1 cellular context compared by ENCODE assay signal in the genomic region with DNA sequence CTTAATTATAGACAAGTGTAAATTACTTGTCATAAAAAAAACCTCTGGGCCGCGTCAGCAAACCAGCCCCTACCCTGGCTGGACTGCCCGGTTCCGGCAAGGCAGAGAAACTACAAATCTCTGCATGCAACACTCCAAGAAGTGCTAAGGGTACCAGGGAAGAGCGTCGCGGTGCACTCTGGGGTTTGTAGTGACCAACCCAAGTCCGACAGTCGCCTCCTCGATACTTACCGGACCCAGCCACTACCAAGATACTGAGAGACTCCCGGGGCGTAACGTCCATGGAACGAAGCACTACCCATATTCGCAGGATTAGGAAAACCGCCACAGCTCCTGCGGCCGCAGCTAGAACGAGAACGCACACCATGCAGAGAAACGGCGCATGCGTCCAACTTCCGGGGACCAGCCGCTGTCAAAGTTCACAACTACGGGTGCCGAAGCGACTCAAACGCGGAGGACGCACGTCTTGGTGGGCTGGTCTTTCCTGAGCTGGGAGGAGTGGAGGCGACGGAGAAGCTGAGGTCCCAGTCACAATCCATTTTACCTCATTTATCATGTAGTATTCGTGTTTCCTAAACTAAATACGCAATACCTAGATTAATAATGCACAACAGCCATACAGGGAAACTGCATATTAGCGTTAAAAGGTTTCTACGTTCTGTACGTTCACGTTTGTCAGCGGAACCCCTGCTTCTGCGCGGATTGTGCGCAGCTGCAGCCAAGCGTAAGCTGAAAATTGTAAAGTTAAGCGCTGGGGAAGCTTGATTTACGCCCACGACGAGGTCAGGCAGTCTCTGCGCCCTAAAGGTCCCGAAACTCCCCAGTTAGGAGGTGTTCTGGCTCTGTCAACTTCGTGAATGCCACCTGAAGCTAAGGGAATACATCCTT.
A peak's percentile ranks its signal among the peaks of the same experiment; 100 is the strongest.
TF ChIP-seq lines count a peak whose summit lies in the region.

A gene with protein sequence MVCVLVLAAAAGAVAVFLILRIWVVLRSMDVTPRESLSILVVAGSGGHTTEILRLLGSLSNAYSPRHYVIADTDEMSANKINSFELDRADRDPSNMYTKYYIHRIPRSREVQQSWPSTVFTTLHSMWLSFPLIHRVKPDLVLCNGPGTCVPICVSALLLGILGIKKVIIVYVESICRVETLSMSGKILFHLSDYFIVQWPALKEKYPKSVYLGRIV (minus strand): TSS at position 420 of the 888 bp plus-strand sequence. CDS start 53 bp downstream, at position 367.

TF ChIP-seq in GM12878, 131 proteins besides CTCF, POLR2A, EP300 and RAD21 (continued from another document and continues in another):
- TF ChIP-seq, protein P1, sequence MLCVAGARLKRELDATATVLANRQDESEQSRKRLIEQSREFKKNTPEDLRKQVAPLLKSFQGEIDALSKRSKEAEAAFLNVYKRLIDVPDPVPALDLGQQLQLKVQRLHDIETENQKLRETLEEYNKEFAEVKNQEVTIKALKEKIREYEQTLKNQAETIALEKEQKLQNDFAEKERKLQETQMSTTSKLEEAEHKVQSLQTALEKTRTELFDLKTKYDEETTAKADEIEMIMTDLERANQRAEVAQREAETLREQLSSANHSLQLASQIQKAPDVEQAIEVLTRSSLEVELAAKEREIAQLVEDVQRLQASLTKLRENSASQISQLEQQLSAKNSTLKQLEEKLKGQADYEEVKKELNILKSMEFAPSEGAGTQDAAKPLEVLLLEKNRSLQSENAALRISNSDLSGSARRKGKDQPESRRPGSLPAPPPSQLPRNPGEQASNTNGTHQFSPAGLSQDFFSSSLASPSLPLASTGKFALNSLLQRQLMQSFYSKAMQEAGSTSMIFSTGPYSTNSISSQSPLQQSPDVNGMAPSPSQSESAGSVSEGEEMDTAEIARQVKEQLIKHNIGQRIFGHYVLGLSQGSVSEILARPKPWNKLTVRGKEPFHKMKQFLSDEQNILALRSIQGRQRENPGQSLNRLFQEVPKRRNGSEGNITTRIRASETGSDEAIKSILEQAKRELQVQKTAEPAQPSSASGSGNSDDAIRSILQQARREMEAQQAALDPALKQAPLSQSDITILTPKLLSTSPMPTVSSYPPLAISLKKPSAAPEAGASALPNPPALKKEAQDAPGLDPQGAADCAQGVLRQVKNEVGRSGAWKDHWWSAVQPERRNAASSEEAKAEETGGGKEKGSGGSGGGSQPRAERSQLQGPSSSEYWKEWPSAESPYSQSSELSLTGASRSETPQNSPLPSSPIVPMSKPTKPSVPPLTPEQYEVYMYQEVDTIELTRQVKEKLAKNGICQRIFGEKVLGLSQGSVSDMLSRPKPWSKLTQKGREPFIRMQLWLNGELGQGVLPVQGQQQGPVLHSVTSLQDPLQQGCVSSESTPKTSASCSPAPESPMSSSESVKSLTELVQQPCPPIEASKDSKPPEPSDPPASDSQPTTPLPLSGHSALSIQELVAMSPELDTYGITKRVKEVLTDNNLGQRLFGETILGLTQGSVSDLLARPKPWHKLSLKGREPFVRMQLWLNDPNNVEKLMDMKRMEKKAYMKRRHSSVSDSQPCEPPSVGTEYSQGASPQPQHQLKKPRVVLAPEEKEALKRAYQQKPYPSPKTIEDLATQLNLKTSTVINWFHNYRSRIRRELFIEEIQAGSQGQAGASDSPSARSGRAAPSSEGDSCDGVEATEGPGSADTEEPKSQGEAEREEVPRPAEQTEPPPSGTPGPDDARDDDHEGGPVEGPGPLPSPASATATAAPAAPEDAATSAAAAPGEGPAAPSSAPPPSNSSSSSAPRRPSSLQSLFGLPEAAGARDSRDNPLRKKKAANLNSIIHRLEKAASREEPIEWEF (IDR thresholded peaks at IDR 0.05; ENCODE audit: insufficient replicate concordance, low read depth, low read length) = no peak
- no peak for TF ChIP-seq ZNF24 (IDR thresholded peaks at IDR 0.05)
- TF ChIP-seq ESRRA (IDR thresholded peaks at IDR 0.05; ENCODE audit: low read length) = no peak
- no peak for TF ChIP-seq ETV6 (conservative IDR thresholded peaks at IDR 0.05 in 1 of 2, IDR thresholded peaks at IDR 0.05 in 1 of 2; ENCODE audit: borderline replicate concordance in 1 of 2, low read depth in 1 of 2)
- TF ChIP-seq CBX3 (IDR thresholded peaks at IDR 0.05; ENCODE audit: borderline replicate concordance, low read depth) = no peak
- TF ChIP-seq, protein P2, sequence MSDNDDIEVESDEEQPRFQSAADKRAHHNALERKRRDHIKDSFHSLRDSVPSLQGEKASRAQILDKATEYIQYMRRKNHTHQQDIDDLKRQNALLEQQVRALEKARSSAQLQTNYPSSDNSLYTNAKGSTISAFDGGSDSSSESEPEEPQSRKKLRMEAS (IDR thresholded peaks at IDR 0.05; ENCODE audit: low read depth, low read length) = no peak
- no peak for TF ChIP-seq WRNIP1 (IDR thresholded peaks at IDR 0.05; ENCODE audit: borderline replicate concordance, low read depth, low read length)
- TF ChIP-seq, protein P3, sequence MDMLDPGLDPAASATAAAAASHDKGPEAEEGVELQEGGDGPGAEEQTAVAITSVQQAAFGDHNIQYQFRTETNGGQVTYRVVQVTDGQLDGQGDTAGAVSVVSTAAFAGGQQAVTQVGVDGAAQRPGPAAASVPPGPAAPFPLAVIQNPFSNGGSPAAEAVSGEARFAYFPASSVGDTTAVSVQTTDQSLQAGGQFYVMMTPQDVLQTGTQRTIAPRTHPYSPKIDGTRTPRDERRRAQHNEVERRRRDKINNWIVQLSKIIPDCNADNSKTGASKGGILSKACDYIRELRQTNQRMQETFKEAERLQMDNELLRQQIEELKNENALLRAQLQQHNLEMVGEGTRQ (IDR thresholded peaks at IDR 0.05; ENCODE audit: borderline replicate concordance, low read depth, low read length) = no peak
- TF ChIP-seq TBL1XR1 (IDR thresholded peaks at IDR 0.05; ENCODE audit: low read depth, low read length) = peak; percentile 59
- TF ChIP-seq, protein P4, sequence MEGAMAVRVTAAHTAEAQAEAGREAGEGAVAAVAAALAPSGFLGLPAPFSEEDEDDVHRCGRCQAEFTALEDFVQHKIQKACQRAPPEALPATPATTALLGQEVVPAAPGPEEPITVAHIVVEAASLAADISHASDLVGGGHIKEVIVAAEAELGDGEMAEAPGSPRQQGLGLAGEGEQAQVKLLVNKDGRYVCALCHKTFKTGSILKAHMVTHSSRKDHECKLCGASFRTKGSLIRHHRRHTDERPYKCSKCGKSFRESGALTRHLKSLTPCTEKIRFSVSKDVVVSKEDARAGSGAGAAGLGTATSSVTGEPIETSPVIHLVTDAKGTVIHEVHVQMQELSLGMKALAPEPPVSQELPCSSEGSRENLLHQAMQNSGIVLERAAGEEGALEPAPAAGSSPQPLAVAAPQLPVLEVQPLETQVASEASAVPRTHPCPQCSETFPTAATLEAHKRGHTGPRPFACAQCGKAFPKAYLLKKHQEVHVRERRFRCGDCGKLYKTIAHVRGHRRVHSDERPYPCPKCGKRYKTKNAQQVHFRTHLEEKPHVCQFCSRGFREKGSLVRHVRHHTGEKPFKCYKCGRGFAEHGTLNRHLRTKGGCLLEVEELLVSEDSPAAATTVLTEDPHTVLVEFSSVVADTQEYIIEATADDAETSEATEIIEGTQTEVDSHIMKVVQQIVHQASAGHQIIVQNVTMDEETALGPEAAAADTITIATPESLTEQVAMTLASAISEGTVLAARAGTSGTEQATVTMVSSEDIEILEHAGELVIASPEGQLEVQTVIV (IDR thresholded peaks at IDR 0.05; ENCODE audit: borderline replicate concordance, partially characterized antibody) = no peak
- TF ChIP-seq SRF (IDR thresholded peaks at IDR 0.05; ENCODE audit: low read depth in 2 of 2, low read length in 2 of 2) = 0 out of 4 replicates have a peak, but pooled peaks of 1 of the 2 experiments have one; percentile 15
- TF ChIP-seq, protein P5, sequence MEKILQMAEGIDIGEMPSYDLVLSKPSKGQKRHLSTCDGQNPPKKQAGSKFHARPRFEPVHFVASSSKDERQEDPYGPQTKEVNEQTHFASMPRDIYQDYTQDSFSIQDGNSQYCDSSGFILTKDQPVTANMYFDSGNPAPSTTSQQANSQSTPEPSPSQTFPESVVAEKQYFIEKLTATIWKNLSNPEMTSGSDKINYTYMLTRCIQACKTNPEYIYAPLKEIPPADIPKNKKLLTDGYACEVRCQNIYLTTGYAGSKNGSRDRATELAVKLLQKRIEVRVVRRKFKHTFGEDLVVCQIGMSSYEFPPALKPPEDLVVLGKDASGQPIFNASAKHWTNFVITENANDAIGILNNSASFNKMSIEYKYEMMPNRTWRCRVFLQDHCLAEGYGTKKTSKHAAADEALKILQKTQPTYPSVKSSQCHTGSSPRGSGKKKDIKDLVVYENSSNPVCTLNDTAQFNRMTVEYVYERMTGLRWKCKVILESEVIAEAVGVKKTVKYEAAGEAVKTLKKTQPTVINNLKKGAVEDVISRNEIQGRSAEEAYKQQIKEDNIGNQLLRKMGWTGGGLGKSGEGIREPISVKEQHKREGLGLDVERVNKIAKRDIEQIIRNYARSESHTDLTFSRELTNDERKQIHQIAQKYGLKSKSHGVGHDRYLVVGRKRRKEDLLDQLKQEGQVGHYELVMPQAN (conservative IDR thresholded peaks at IDR 0.05) = no peak
- peak; percentile 63; the same call in 1 of the 2 replicates for TF ChIP-seq POLR2AphosphoS2 (IDR thresholded peaks at IDR 0.05; ENCODE audit: low read depth, low read length)
- TF ChIP-seq RFX5 (IDR thresholded peaks at IDR 0.05; ENCODE audit: low read depth, low read length) = no peak
- TF ChIP-seq YY1 (IDR thresholded peaks at IDR 0.05; ENCODE audit: low read depth, low read length) = peak; percentile 54
- no peak for TF ChIP-seq EZH2 (IDR thresholded peaks at IDR 0.05; ENCODE audit: borderline replicate concordance, control insufficient read depth, low read depth, low read length)
- TF ChIP-seq KDM1A (IDR thresholded peaks at IDR 0.05; ENCODE audit: borderline replicate concordance) = no peak
- TF ChIP-seq, protein P6, sequence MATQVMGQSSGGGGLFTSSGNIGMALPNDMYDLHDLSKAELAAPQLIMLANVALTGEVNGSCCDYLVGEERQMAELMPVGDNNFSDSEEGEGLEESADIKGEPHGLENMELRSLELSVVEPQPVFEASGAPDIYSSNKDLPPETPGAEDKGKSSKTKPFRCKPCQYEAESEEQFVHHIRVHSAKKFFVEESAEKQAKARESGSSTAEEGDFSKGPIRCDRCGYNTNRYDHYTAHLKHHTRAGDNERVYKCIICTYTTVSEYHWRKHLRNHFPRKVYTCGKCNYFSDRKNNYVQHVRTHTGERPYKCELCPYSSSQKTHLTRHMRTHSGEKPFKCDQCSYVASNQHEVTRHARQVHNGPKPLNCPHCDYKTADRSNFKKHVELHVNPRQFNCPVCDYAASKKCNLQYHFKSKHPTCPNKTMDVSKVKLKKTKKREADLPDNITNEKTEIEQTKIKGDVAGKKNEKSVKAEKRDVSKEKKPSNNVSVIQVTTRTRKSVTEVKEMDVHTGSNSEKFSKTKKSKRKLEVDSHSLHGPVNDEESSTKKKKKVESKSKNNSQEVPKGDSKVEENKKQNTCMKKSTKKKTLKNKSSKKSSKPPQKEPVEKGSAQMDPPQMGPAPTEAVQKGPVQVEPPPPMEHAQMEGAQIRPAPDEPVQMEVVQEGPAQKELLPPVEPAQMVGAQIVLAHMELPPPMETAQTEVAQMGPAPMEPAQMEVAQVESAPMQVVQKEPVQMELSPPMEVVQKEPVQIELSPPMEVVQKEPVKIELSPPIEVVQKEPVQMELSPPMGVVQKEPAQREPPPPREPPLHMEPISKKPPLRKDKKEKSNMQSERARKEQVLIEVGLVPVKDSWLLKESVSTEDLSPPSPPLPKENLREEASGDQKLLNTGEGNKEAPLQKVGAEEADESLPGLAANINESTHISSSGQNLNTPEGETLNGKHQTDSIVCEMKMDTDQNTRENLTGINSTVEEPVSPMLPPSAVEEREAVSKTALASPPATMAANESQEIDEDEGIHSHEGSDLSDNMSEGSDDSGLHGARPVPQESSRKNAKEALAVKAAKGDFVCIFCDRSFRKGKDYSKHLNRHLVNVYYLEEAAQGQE (IDR thresholded peaks at IDR 0.05; ENCODE audit: low read depth, low read length) = no peak
- no peak for TF ChIP-seq ZNF274 (IDR thresholded peaks at IDR 0.05; ENCODE audit: insufficient read depth, insufficient read length)
- TF ChIP-seq BCL11A (IDR thresholded peaks at IDR 0.05; ENCODE audit: low read depth, low read length) = no peak
- TF ChIP-seq IRF4 (IDR thresholded peaks at IDR 0.05; ENCODE audit: low read depth, low read length) = no peak
- TF ChIP-seq STAT1 (conservative IDR thresholded peaks at IDR 0.05) = 0 out of 2 replicates have a peak, but pooled peaks have one; percentile 65
- no peak for TF ChIP-seq SUZ12 (IDR thresholded peaks at IDR 0.05; ENCODE audit: unreplicated experiment)
- no peak for TF ChIP-seq ZBED1 (IDR thresholded peaks at IDR 0.05; ENCODE audit: borderline replicate concordance)
- TF ChIP-seq, protein P7, sequence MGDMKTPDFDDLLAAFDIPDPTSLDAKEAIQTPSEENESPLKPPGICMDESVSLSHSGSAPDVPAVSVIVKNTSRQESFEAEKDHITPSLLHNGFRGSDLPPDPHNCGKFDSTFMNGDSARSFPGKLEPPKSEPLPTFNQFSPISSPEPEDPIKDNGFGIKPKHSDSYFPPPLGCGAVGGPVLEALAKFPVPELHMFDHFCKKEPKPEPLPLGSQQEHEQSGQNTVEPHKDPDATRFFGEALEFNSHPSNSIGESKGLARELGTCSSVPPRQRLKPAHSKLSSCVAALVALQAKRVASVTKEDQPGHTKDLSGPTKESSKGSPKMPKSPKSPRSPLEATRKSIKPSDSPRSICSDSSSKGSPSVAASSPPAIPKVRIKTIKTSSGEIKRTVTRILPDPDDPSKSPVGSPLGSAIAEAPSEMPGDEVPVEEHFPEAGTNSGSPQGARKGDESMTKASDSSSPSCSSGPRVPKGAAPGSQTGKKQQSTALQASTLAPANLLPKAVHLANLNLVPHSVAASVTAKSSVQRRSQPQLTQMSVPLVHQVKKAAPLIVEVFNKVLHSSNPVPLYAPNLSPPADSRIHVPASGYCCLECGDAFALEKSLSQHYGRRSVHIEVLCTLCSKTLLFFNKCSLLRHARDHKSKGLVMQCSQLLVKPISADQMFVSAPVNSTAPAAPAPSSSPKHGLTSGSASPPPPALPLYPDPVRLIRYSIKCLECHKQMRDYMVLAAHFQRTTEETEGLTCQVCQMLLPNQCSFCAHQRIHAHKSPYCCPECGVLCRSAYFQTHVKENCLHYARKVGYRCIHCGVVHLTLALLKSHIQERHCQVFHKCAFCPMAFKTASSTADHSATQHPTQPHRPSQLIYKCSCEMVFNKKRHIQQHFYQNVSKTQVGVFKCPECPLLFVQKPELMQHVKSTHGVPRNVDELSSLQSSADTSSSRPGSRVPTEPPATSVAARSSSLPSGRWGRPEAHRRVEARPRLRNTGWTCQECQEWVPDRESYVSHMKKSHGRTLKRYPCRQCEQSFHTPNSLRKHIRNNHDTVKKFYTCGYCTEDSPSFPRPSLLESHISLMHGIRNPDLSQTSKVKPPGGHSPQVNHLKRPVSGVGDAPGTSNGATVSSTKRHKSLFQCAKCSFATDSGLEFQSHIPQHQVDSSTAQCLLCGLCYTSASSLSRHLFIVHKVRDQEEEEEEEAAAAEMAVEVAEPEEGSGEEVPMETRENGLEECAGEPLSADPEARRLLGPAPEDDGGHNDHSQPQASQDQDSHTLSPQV (IDR thresholded peaks at IDR 0.05) = no peak
- peak; percentile 66; the same call in 1 of the 2 replicates for TF ChIP-seq SIN3A (IDR thresholded peaks at IDR 0.05; ENCODE audit: low read depth, low read length)
- TF ChIP-seq RCOR1 (conservative IDR thresholded peaks at IDR 0.05; ENCODE audit: low read depth, low read length) = no peak
- no peak for TF ChIP-seq NFXL1 (IDR thresholded peaks at IDR 0.05; ENCODE audit: borderline replicate concordance)
- no peak for TF ChIP-seq SPI1 (IDR thresholded peaks at IDR 0.05; ENCODE audit: borderline replicate concordance, insufficient read depth, low read depth, low read length)
- TF ChIP-seq NFIC (IDR thresholded peaks at IDR 0.05; ENCODE audit: low read depth, low read length) = no peak
- TF ChIP-seq CHD4 (IDR thresholded peaks at IDR 0.05) = no peak
